Comparison of ENCODE assay signal across 8 cellular contexts in the genomic region with DNA sequence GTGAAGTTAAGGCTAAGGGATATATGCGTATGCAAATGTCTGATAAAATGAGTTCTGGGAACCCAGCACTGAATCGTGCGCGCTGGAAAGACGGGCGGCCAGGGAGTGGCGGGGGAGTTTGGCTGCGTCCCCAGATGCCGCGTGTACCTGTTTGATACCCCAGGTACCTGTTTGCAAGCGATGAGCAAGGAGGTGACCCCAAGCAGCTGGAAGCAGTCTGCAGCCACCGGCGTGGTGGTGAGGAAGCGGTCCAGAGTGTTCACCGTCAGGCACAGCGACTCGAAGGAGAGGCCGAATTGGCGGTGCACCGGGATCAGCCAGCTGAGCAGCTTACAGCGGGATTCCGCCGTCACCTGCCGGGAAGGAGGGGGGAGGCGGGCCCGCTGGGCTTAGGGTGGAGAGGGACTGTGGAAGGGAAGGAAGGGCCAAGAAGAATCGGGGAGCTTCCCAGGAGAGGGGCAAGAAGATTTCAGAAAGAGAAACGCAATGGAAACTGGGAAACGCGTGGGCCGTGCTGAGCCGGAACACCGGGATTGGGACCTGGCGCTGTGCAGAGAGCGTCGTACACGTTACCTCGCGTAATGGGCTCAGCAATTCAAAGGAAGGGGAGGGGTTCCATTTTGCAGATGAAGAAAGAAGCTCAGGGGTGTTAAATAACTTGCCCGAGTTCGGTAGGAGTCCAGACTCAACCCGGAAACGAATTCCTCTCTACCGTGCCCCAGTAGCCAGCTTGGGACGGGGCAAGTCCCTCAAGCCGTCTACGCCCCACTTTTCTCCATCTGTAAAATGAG. TPM values are rescaled to one million over a fixed set of nuclear protein-coding genes. Genes with fewer than 3 reads are reported as not detected.
DNase-seq lines count a peak whose midpoint lies in the region; ATAC-seq and TF ChIP-seq lines count a peak whose summit lies in the region.

No MANE protein-coding gene starts in this region.

- peak overlapping the region in 1 of 5 donors; percentile 13 for H3K9ac ChIP-seq in subcutaneous abdominal adipose tissue (ENCODE audit: low read length in 5 of 5)

- peaks cover 2 to 31% of the 10 kb centered on the region in 2 donors for H3K27me3 ChIP-seq in breast epithelium
- peaks cover 37 to 82% (median 66%) of the 10 kb centered on the region in 5 donors for H3K27me3 ChIP-seq in subcutaneous abdominal adipose tissue (ENCODE audit: control insufficient read depth in 5 of 5, insufficient read depth in 4 of 5, low read length in 5 of 5)

- no peak for TF ChIP-seq CTCF in AG10803 (conservative IDR thresholded peaks at IDR 0.05; ENCODE audit: low read length)
- TF ChIP-seq CTCF in breast epithelium (IDR thresholded peaks at IDR 0.05): no peak

- H3K4me3 ChIP-seq in AG10803 (ENCODE audit: low read length): peak overlapping the region; percentile 48
- peak overlapping the region; percentile 40 to 83 (median 73) for H3K4me3 ChIP-seq in breast epithelium
- H3K4me3 ChIP-seq in subcutaneous abdominal adipose tissue (ENCODE audit: low read depth in 1 of 5, low read length in 5 of 5): peak overlapping the region; percentile 66 to 77 (median 71)

- H3K27ac ChIP-seq in breast epithelium: peak overlapping the region; percentile 66 to 78
- no peak overlapping the region for H3K27ac ChIP-seq in subcutaneous abdominal adipose tissue (ENCODE audit: low read depth, low read length)

- DNase-seq in AG10803 (ENCODE audit: low read depth) (no peak), NCI-H345 (lab: John Stamatoyannopoulos, UW) (peak; percentile 62), breast epithelium (ENCODE audit: low spot score in 2 of 2) (no peak), left colon (peak; percentile 42 to 51)

- no peaks in the 10 kb centered on the region for H3K4me1 ChIP-seq in breast epithelium
- peaks cover 8 to 45% (median 44%) of the 10 kb centered on the region in 5 donors for H3K4me1 ChIP-seq in subcutaneous abdominal adipose tissue (ENCODE audit: control insufficient read depth in 5 of 5, insufficient read depth in 5 of 5, low read length in 5 of 5)

- H3K9me3 ChIP-seq in breast epithelium: no peaks in the 10 kb centered on the region
- peaks cover 0 to 4% (median 0%) of the 10 kb centered on the region in 5 donors for H3K9me3 ChIP-seq in subcutaneous abdominal adipose tissue (ENCODE audit: control insufficient read depth in 5 of 5, low read length in 5 of 5)

- no peak for TF ChIP-seq POLR2A in breast epithelium (IDR thresholded peaks at IDR 0.05)

- ATAC-seq in GM18867 (IDR thresholded peaks at IDR 0.05; ENCODE audit: unreplicated experiment) (peak; percentile 1), left colon (peak; percentile 27), HG02759 (IDR thresholded peaks at IDR 0.05; ENCODE audit: unreplicated experiment) (no peak), HG02973 (IDR thresholded peaks at IDR 0.05; ENCODE audit: unreplicated experiment) (no peak)

- H3K36me3 ChIP-seq in breast epithelium (no peaks in the 10 kb centered on the region), subcutaneous abdominal adipose tissue (ENCODE audit: control insufficient read depth in 5 of 5, insufficient read depth in 5 of 5, low read length in 5 of 5) (no peaks in the 10 kb centered on the region)

- intact Hi-C loops in breast epithelium (cut with DNase I; ENCODE audit: low total_unique reads) (no loop called here), left colon (cut with DNase I, micrococcal nuclease) (loop anchor here in 1 of 2 donors (10.0 kb wide), 1 partner anchor 58 kb away; the partner anchor contains the start of gene CDC20B)

RNA-seq across cellular contexts. Expression of gene CCNO, which starts 1.0 kb away (rescaled TPM):
- total RNA-seq in breast epithelium (1 to 10 TPM in 2 of 3 donors, under 1 TPM in 1; 0.32 to 4.3 (median 3.2) TPM), left colon (1 to 10 TPM; 1.4 to 3.0 TPM)

RNA-seq across cellular contexts. Expression of gene MCIDAS, which starts 5.3 kb away (rescaled TPM):
- total RNA-seq in breast epithelium: under 1 TPM in 2 of 3 donors, not detected in 1; 0.73 to 0.98 TPM
- under 1 TPM in 1 of 2 donors, not detected in 1; 0.55 TPM for total RNA-seq in left colon

RNA-seq across cellular contexts. Expression of gene CDC20B, which starts 59.4 kb away (rescaled TPM):
- total RNA-seq in breast epithelium (not detected), left colon (not detected)

Comparison
In these comparisons a context has a peak if more than half of its experiments do, and no peak if none do; other contexts are left out.
1. DNase-seq: peak in NCI-H345 (single experiment) and left colon (2 of 2); none in AG10803 (single experiment) and breast epithelium (0 of 2).
2. ATAC-seq: peak in GM18867 (single experiment) and left colon (single experiment); none in HG02759 (single experiment) and HG02973 (single experiment).
3. Peak in every context shown above with its lines, with median percentiles within 50 percentile points of each other: H3K4me3 ChIP-seq.